Comparison of ENCODE assay signal across 26 cellular contexts in genomic region chr1:21517660-21518480, GRCh38. TPM values are rescaled to one million over a fixed set of nuclear protein-coding genes. Genes with fewer than 3 reads are reported as not detected.
A peak's percentile ranks its signal among the peaks of the same experiment; 100 is the strongest.
DNase-seq lines count a peak whose midpoint lies in the region; ATAC-seq, FAIRE-seq and TF ChIP-seq lines count a peak whose summit lies in the region.
"Had no signal": no experiment of that assay in that cellular context is flagged by ENCODE, and none has a peak within 500 bp of the region (broad histone marks: within the 10 kb centered on the region; RNA-seq: fewer than 3 reads in every experiment).

No MANE protein-coding gene starts in this region.

- FAIRE-seq in GM18507 (lab: Jason Lieb, UNC) = peak; percentile 53
- no peak for FAIRE-seq in H1 (lab: Jason Lieb, UNC)
- FAIRE-seq: astrocyte, small intestine had no signal

- H3K79me1 ChIP-seq in H1 (ENCODE audit: low read depth, low read length) = peaks cover 5% of the 10 kb centered on the region; the same call in 1 of the 2 replicates

- no peak overlapping the region for H4K91ac ChIP-seq in H1 (replicated peaks; ENCODE audit: insufficient read length, low read length)

- H3K9ac ChIP-seq in OCI-LY1 (ENCODE audit: low read length) (peak overlapping the region; percentile 20; the same call in 1 of the 2 replicates), H1 (replicated peaks in 1 of 4; ENCODE audit: extremely low read depth in 1 of 4, low read depth in 3 of 4, low read length in 3 of 4) (no peak overlapping the region)

- H3K27ac ChIP-seq in OCI-LY1 (ENCODE audit: low read depth, low read length, poor library complexity, severe bottlenecking) (peak overlapping the region; percentile 92), H1 (ENCODE audit: low read depth, low read length) (no peak overlapping the region), transverse colon (peak overlapping the region in 1 of 4 donors; percentile 17), ovary (no peak overlapping the region)
- H3K27ac ChIP-seq: dorsolateral prefrontal cortex, testis had no signal

- H3K14ac ChIP-seq in H1 (ENCODE audit: insufficient read length) = no peak overlapping the region

- H3K4ac ChIP-seq in H1 (replicated peaks; ENCODE audit: insufficient read length, low read depth, low read length) = no peak overlapping the region

- no peak overlapping the region for H4K5ac ChIP-seq in H1 (ENCODE audit: insufficient read length, low read depth, low read length)

- no peak for TF ChIP-seq RAD21 in H1 (IDR thresholded peaks at IDR 0.05 in 1 of 2, conservative IDR thresholded peaks at IDR 0.05 in 1 of 2; ENCODE audit: low read depth in 2 of 2, low read length in 2 of 2)

- H3K23ac ChIP-seq in H1 (ENCODE audit: insufficient read length) = no peak overlapping the region

- H3K27me3 ChIP-seq in OCI-LY1 (ENCODE audit: insufficient read depth, low read length) (no peaks in the 10 kb centered on the region), H1 (replicated peaks in 1 of 4; ENCODE audit: control insufficient read depth in 3 of 4, extremely low read depth in 1 of 4, insufficient read depth in 3 of 4, low read length in 3 of 4) (no peaks in the 10 kb centered on the region), transverse colon (no peaks in the 10 kb centered on the region), ovary (no peaks in the 10 kb centered on the region)
- H3K27me3 ChIP-seq: dorsolateral prefrontal cortex, testis had no signal

- H3K4me2 ChIP-seq in OCI-LY1 (ENCODE audit: low read length) = peak overlapping the region; percentile 56; the same call in 1 of the 2 replicates
- H3K4me2 ChIP-seq in H1 (ENCODE audit: insufficient read depth in 1 of 2, low read depth in 2 of 2, low read length in 2 of 2) = peak overlapping the region; percentile 26 to 35; a peak in 1 of 4 replicates

- H3K79me2 ChIP-seq in OCI-LY1 (ENCODE audit: insufficient read depth, low read length) (no peaks in the 10 kb centered on the region), H1 (ENCODE audit: control insufficient read depth in 1 of 2, insufficient read depth in 2 of 2, low read length in 2 of 2) (peaks cover 10 to 72% of the 10 kb centered on the region in 2 experiments)

- H3K27ac Mint-ChIP-seq in stimulated activated memory B cell treated with anti-CD40 and anti-IgM and Interleukin-4, amounts not matched to agents 10 μg/mL and 1 μg/mL and 100 μg/mL, for 72 hours = peak overlapping the region; percentile 87
- H3K27ac Mint-ChIP-seq: activated naive CD8-positive, alpha-beta T cell treated with anti-CD3 and anti-CD28 coated beads for 36 hours; activated T-helper 2 cell treated with anti-CD3 and anti-CD28 coated beads, Interferon-gamma antibody, Interleukin-2, Interleukin-4, amounts not matched to agents 10 μg/mL and 5 μg/mL and 100 μg/mL, durations not matched to agents 14 hours and 24 hours and 36 hours; CD8-positive, alpha-beta T cell; natural killer cell had no signal

- no peak for DNase-seq in GM18507 (ENCODE audit: extremely low spot score, insufficient read length, low read depth)
- no peak for DNase-seq in H1 (ENCODE audit: low read depth in 1 of 2, low spot score in 2 of 2)
- DNase-seq in head of caudate nucleus = no peak
- DNase-seq in transverse colon = no peak
- no peak for DNase-seq in ovary
- DNase-seq: activated CD4-positive, alpha-beta T cell treated with anti-CD3 and anti-CD28 coated beads, Interleukin-2, amount 50 U/mL, for 48 hours; activated CD8-positive, alpha-beta memory T cell treated with anti-CD3 and anti-CD28 coated beads, Interleukin-2, amount 50 U/mL, for 4 hours; activated naive CD8-positive, alpha-beta T cell treated with anti-CD3 and anti-CD28 coated beads for 36 hours; CD8-positive, alpha-beta T cell; dorsolateral prefrontal cortex; GOT3; kidney glomerular epithelial cell; natural killer cell; NCI-H146; NCI-H69; small intestine; stimulated activated CD4-positive, alpha-beta T cell treated with anti-CD3 and anti-CD28 coated beads, Interleukin-2, amount 100 ng/mL, for 24 hours; T1000; testis had no signal

- no peak overlapping the region for H2BK120ac ChIP-seq in H1 (replicated peaks; ENCODE audit: low read depth, low read length)

- TF ChIP-seq EP300 in H1 (IDR thresholded peaks at IDR 0.05; ENCODE audit: borderline replicate concordance in 1 of 2, low read depth in 2 of 2, low read length in 2 of 2) = no peak
- TF ChIP-seq EP300 in transverse colon (IDR thresholded peaks at IDR 0.05; ENCODE audit: low read depth) = no peak
- no peak for TF ChIP-seq EP300 in ovary (IDR thresholded peaks at IDR 0.05)

- no peaks in the 10 kb centered on the region for H3K23me2 ChIP-seq in H1 (ENCODE audit: low read depth, low read length)

- no peak overlapping the region for H3K18ac ChIP-seq in H1 (ENCODE audit: extremely low read depth, low read length)

- no peak overlapping the region for H3K56ac ChIP-seq in H1 (replicated peaks; ENCODE audit: insufficient read length, low read depth, low read length)

- no peak overlapping the region for H2BK5ac ChIP-seq in H1 (ENCODE audit: low read depth, low read length)

- POLR2A ChIA-PET in H1 (lab: Charles Lee; ENCODE audit: partially characterized antibody) = interaction anchor here (0.7 to 1.5 kb wide), 3 partner anchors 8 to 245 kb away, joined by 3 to 6 read pairs (median 3); no protein-coding TSS in a partner anchor

- no peak overlapping the region for H3K4me3 ChIP-seq in OCI-LY1 (ENCODE audit: low read depth, low read length, poor library complexity, severe bottlenecking)
- H3K4me3 ChIP-seq in H1 (ENCODE audit: extremely low read depth in 1 of 4, insufficient read depth in 2 of 4, low read depth in 3 of 4, low read length in 4 of 4) = no peak overlapping the region
- no peak overlapping the region for H3K4me3 ChIP-seq in transverse colon
- H3K4me3 ChIP-seq in ovary = no peak overlapping the region
- H3K4me3 ChIP-seq: dorsolateral prefrontal cortex, testis had no signal

- peak; percentile 86 for ATAC-seq in stimulated activated memory B cell treated with anti-CD40 and anti-IgM and Interleukin-4, amounts not matched to agents 10 μg/mL and 1 μg/mL and 100 μg/mL, for 72 hours
- ATAC-seq: CD8-positive, alpha-beta T cell; natural killer cell; Right ventricle myocardium inferior had no signal

- H2BK12ac ChIP-seq in H1 (ENCODE audit: low read depth, low read length) = no peak overlapping the region

- H3K4me1 Mint-ChIP-seq in stimulated activated memory B cell treated with anti-CD40 and anti-IgM and Interleukin-4, amounts not matched to agents 10 μg/mL and 1 μg/mL and 100 μg/mL, for 72 hours = peaks cover 85% of the 10 kb centered on the region
- H3K4me1 Mint-ChIP-seq: activated naive CD8-positive, alpha-beta T cell treated with anti-CD3 and anti-CD28 coated beads for 36 hours; natural killer cell had no signal

- CTCF ChIA-PET in H1 (lab: Charles Lee; ENCODE audit: partially characterized antibody) = interaction anchor here (1.0 to 26.3 kb wide), 10 partner anchors 9 to 300 kb away, joined by 3 to 372 read pairs (median 4); no protein-coding TSS in a partner anchor

- peak overlapping the region; percentile 8 for H3K4me3 Mint-ChIP-seq in stimulated activated memory B cell treated with anti-CD40 and anti-IgM and Interleukin-4, amounts not matched to agents 10 μg/mL and 1 μg/mL and 100 μg/mL, for 72 hours
- H3K4me3 Mint-ChIP-seq: activated naive CD8-positive, alpha-beta T cell treated with anti-CD3 and anti-CD28 coated beads for 36 hours; CD8-positive, alpha-beta T cell; central memory CD8-positive, alpha-beta T cell; natural killer cell had no signal

- H2BK15ac ChIP-seq in H1 (ENCODE audit: low read length) = peak overlapping the region; percentile 67; the same call in 1 of the 2 replicates

- H2BK20ac ChIP-seq in H1 (ENCODE audit: low read length) = no peak overlapping the region

- H3K36me3 Mint-ChIP-seq in stimulated activated memory B cell treated with anti-CD40 and anti-IgM and Interleukin-4, amounts not matched to agents 10 μg/mL and 1 μg/mL and 100 μg/mL, for 72 hours = no peaks in the 10 kb centered on the region
- H3K36me3 Mint-ChIP-seq: activated naive CD8-positive, alpha-beta T cell treated with anti-CD3 and anti-CD28 coated beads for 36 hours; CD8-positive, alpha-beta T cell; natural killer cell had no signal

- TF ChIP-seq POLR2A in H1 (IDR thresholded peaks at IDR 0.05; ENCODE audit: control extremely low read depth in 1 of 2, low read depth in 2 of 2, low read length in 2 of 2) (no peak), transverse colon (IDR thresholded peaks at IDR 0.05) (no peak), ovary (IDR thresholded peaks at IDR 0.05) (no peak)

- no peak overlapping the region for H4K8ac ChIP-seq in H1 (ENCODE audit: extremely low read depth, insufficient read depth, low read length)

- TF ChIP-seq CTCF in OCI-LY1 (IDR thresholded peaks at IDR 0.05; ENCODE audit: low read length) (no peak), H1 (IDR thresholded peaks at IDR 0.05; ENCODE audit: control extremely low read depth in 1 of 3, insufficient read depth in 1 of 3, low read depth in 1 of 3, low read length in 3 of 3) (no peak), transverse colon (IDR thresholded peaks at IDR 0.05) (no peak), ovary (IDR thresholded peaks at IDR 0.05) (no peak)

- no peaks in the 10 kb centered on the region for H3K9me2 ChIP-seq in OCI-LY1 (ENCODE audit: low read depth, low read length)

- H4K20me1 ChIP-seq in OCI-LY1 (ENCODE audit: insufficient read depth, low read length) (no peaks in the 10 kb centered on the region), H1 (replicated peaks in 1 of 2; ENCODE audit: control insufficient read depth in 1 of 2, insufficient read depth in 2 of 2, low read length in 2 of 2) (peaks cover 12 to 36% of the 10 kb centered on the region in 2 experiments)

- H3K9me3 ChIP-seq in OCI-LY1 (ENCODE audit: low read length) (no peaks in the 10 kb centered on the region), H1 (ENCODE audit: insufficient read depth in 2 of 2, low read depth in 1 of 2, low read length in 1 of 2) (no peaks in the 10 kb centered on the region), transverse colon (no peaks in the 10 kb centered on the region), ovary (no peaks in the 10 kb centered on the region)
- H3K9me3 ChIP-seq: testis had no signal

- no peak overlapping the region for H2AK5ac ChIP-seq in H1 (ENCODE audit: low read depth, low read length)

- no peak overlapping the region for H2AFZ ChIP-seq in OCI-LY1 (ENCODE audit: low read length)
- H2AFZ ChIP-seq in H1 (ENCODE audit: low read length) = no peak overlapping the region

- H3K27me3 Mint-ChIP-seq in stimulated activated memory B cell treated with anti-CD40 and anti-IgM and Interleukin-4, amounts not matched to agents 10 μg/mL and 1 μg/mL and 100 μg/mL, for 72 hours = no peaks in the 10 kb centered on the region
- H3K27me3 Mint-ChIP-seq: activated naive CD8-positive, alpha-beta T cell treated with anti-CD3 and anti-CD28 coated beads for 36 hours; central memory CD8-positive, alpha-beta T cell had no signal

- H3K36me3 ChIP-seq in OCI-LY1 (ENCODE audit: insufficient read depth, low read length) (no peaks in the 10 kb centered on the region), H1 (ENCODE audit: control insufficient read depth in 2 of 4, insufficient read depth in 4 of 4, low read length in 3 of 4) (no peaks in the 10 kb centered on the region), transverse colon (no peaks in the 10 kb centered on the region), ovary (no peaks in the 10 kb centered on the region)

- intact Hi-C loops in head of caudate nucleus (cut with DNase I) (no loop called here), transverse colon (cut with DNase I; ENCODE audit: low total_unique reads) (loop anchor here (10.0 kb wide), 1 partner anchor 127 kb away; no protein-coding TSS in a partner anchor), ovary (cut with DNase I) (no loop called here)

- WGBS in H1 (ENCODE audit: extremely low coverage in 1 of 2, insufficient coverage in 1 of 2, insufficient read length in 1 of 2, insufficient replicate concordance in 2 of 2, low coverage in 1 of 2, low lambda C conversion rate in 2 of 2, missing lambda C conversion rate in 1 of 2), 2 experiments = 85% methylated on average over 13 of the region's 13 CpGs; no CpG with 5 or more reads in 1 of the 2 experiments
- WGBS in transverse colon (ENCODE audit: low coverage in 1 of 2), 2 donors = 52 to 72% methylated on average over 8 to 13 of the region's 13 CpGs
- WGBS in ovary, 3 donors = 80 to 87% (median 84%) methylated on average over 13 of the region's 13 CpGs

- peaks cover 11% of the 10 kb centered on the region; the same call in 1 of the 2 replicates for H3F3A ChIP-seq in OCI-LY1 (ENCODE audit: insufficient read depth, low read length)

- H3K4me1 ChIP-seq in OCI-LY1 (ENCODE audit: insufficient read depth, low read length, severe bottlenecking) (peaks cover 69% of the 10 kb centered on the region), H1 (replicated peaks in 1 of 4; ENCODE audit: control insufficient read depth in 3 of 4, insufficient read depth in 4 of 4, low read length in 3 of 4) (peaks cover 14 to 22% (median 16%) of the 10 kb centered on the region in 4 experiments), transverse colon (peaks cover 0 to 3% (median 0%) of the 10 kb centered on the region in 4 donors), ovary (ENCODE audit: insufficient read depth) (no peaks in the 10 kb centered on the region)
- H3K4me1 ChIP-seq: testis had no signal

- in situ Hi-C loops in transverse colon (cut with MboI; ENCODE audit: low pct_ligation_motif_present in 1 of 4, low pct_unique_long_range_greater_than_20kb in 1 of 4, low sequenced_read_pairs in 3 of 4) = loop anchor here in 3 of 4 donors (25.0 kb wide), 1 partner anchor 144 kb away; the partner anchor contains the start of gene RAP1GAP (in 3 of the 3)

- no peaks in the 10 kb centered on the region for H3K9me3 Mint-ChIP-seq in stimulated activated memory B cell treated with anti-CD40 and anti-IgM and Interleukin-4, amounts not matched to agents 10 μg/mL and 1 μg/mL and 100 μg/mL, for 72 hours
- H3K9me3 Mint-ChIP-seq: activated naive CD8-positive, alpha-beta T cell treated with anti-CD3 and anti-CD28 coated beads for 36 hours; activated T-helper 2 cell treated with anti-CD3 and anti-CD28 coated beads, Interferon-gamma antibody, Interleukin-2, Interleukin-4, amounts not matched to agents 10 μg/mL and 5 μg/mL and 100 μg/mL, durations not matched to agents 14 hours and 24 hours and 36 hours; CD8-positive, alpha-beta T cell; central memory CD8-positive, alpha-beta T cell; natural killer cell had no signal

RNA-seq across cellular contexts. Expression of gene ALPL, which starts 8.6 kb away (rescaled TPM):
- 175 and 178 TPM in 2 replicates for total RNA-seq in H1 (2021; fragmentation: NEBNext Ultra II Directional; extraction: Animal tissue kit (Norgen Biotek cat#: 25700))
- polyA plus RNA-seq in H1 (2011; rRNA removed) (362 and 487 TPM in 2 replicates), ovary (1 to 10 TPM; 4.1 to 9.2 TPM)
- polyA plus RNA-seq in H1 (2011; cell fraction: cytosol; rRNA removed) = 189 TPM
- 238 TPM for polyA plus RNA-seq in H1 (2011; cell fraction: nucleus; rRNA removed)
- 179 to 258 TPM (median 246 TPM) in 4 replicates for polyA plus RNA-seq in H1 (2012, experiment 1 of 2)
- polyA plus RNA-seq in H1 (2012, experiment 2 of 2) = 250 TPM
- polyA plus RNA-seq in H1 (2013, experiment 1 of 2) = 256 TPM
- 256 TPM for polyA plus RNA-seq in H1 (2013, experiment 2 of 2)
- 155 and 168 TPM in 2 replicates for polyA minus RNA-seq in H1 (2011; rRNA and poly(A)+ RNA removed)
- polyA minus RNA-seq in H1 (2011; cell fraction: cytosol; rRNA and poly(A)+ RNA removed) = 169 TPM
- polyA minus RNA-seq in H1 (2011; cell fraction: nucleus; rRNA and poly(A)+ RNA removed) = 75.5 TPM
- total RNA-seq in transverse colon (1 to 10 TPM; 1.6 to 8.6 (median 1.8) TPM), ovary (1 to 10 TPM; 1.2 to 5.3 (median 3.3) TPM)
- total RNA-seq: activated naive CD8-positive, alpha-beta T cell treated with anti-CD3 and anti-CD28 coated beads for 36 hours; activated T-helper 2 cell treated with anti-CD3 and anti-CD28 coated beads, Interferon-gamma antibody, Interleukin-2, Interleukin-4, amounts not matched to agents 10 μg/mL and 5 μg/mL and 100 μg/mL, durations not matched to agents 14 hours and 24 hours and 36 hours; CD8-positive, alpha-beta T cell; HT1080 had no signal

Comparison
In these comparisons a context has a peak if more than half of its experiments do, and no peak if none do; other contexts are left out.
1. RNA of gene ALPL, which starts 8.6 kb away (total RNA-seq): 175 to 178 TPM in H1; 1.2 to 5.3 TPM in ovary and 1.6 to 8.6 TPM in transverse colon; every median in the first group is over 10 times any median in the second.